In genomic region chr9:92153466-92153865, GRCh38 we compare ENCODE assay signal across 1 cellular context.
TF ChIP-seq lines count a peak whose summit lies in the region.

No MANE protein-coding gene starts in this region.

TF ChIP-seq in K562, 482 proteins besides CTCF, POLR2A, EP300 and RAD21:
- TF ChIP-seq RFX1 (IDR thresholded peaks at IDR 0.05) = peak; percentile 67
TF ChIP-seq in K562: peak in this region for 1; not testable (repeated sequence) for 481.
